Comparison of ENCODE assay signal across 14 cellular contexts in genomic region chr10:122115874-122116273, GRCh38.
DNase-seq lines count a peak whose midpoint lies in the region; ATAC-seq, FAIRE-seq and TF ChIP-seq lines count a peak whose summit lies in the region.
"Had no signal": no experiment of that assay in that cellular context is flagged by ENCODE, and none has a peak within 500 bp of the region (broad histone marks: within the 10 kb centered on the region; RNA-seq: fewer than 3 reads in every experiment).

No MANE protein-coding gene starts in this region.

- H3K27ac ChIP-seq in AG04450 (ENCODE audit: low read depth, low read length): peak overlapping the region; percentile 75
- H3K27ac ChIP-seq in Panc1 (ENCODE audit: low read length): peak overlapping the region; percentile 90
- peak overlapping the region; percentile 99 to 100 (median 100) for H3K27ac ChIP-seq in sigmoid colon

- TF ChIP-seq EP300 in sigmoid colon (IDR thresholded peaks at IDR 0.05): no peak

- intact Hi-C loops in Panc1 (cut with micrococcal nuclease; ENCODE audit: unreplicated experiment): loop anchor here (10.0 kb wide), 1 partner anchor 141 kb away; the partner anchor contains the start of gene NSMCE4A
- intact Hi-C loops in sigmoid colon (cut with DNase I): no loop called here

- FAIRE-seq in urothelium cell line (lab: Jason Lieb, UNC): no peak

- BruUV-seq in Panc1 (replicated peaks; lab: Mats Ljungman, UMichigan): no TSS peak

- H3K27me3 ChIP-seq in AG04450 (ENCODE audit: control insufficient read depth, insufficient read depth, low read length): no peaks in the 10 kb centered on the region
- H3K27me3 ChIP-seq in Panc1 (ENCODE audit: control insufficient read depth, insufficient read depth, low read length): no peaks in the 10 kb centered on the region
- no peaks in the 10 kb centered on the region for H3K27me3 ChIP-seq in sigmoid colon

- POLR2A ChIA-PET in AG04450 (lab: Yijun Ruan, JAX) (interaction anchor here (0.6 to 1.2 kb wide), 2 partner anchors 12 to 52 kb away, joined by 4 to 5 read pairs; no protein-coding TSS in a partner anchor), Panc1 (lab: Charles Lee) (no interaction called here), HEK293T (lab: Yijun Ruan, JAX) (no interaction called here)

- peaks cover 65% of the 10 kb centered on the region for H3K4me1 ChIP-seq in Panc1 (ENCODE audit: control insufficient read depth, insufficient read depth, low read length)
- peaks cover 0 to 71% (median 53%) of the 10 kb centered on the region in 4 donors for H3K4me1 ChIP-seq in sigmoid colon

- TF ChIP-seq POLR2A in sigmoid colon (IDR thresholded peaks at IDR 0.05): no peak

- CTCF ChIA-PET in AG04450 (lab: Charles Lee) (interaction anchor here (1.4 to 3.3 kb wide), 2 partner anchors 26 to 64 kb away, joined by 4 to 12 read pairs; no protein-coding TSS in a partner anchor), Panc1 (lab: Charles Lee) (interaction anchor here (0.6 to 1.1 kb wide), 2 partner anchors 26 to 127 kb away, joined by 4 to 9 read pairs; partner anchors contain the start of gene TACC2), HEK293T (lab: Yijun Ruan, JAX) (no interaction called here)

- no peak overlapping the region for H3K4me3 ChIP-seq in AG04450 (ENCODE audit: low read depth, low read length)
- H3K4me3 ChIP-seq in Panc1 (ENCODE audit: low read depth in 2 of 2, low read length in 2 of 2): peak overlapping the region; percentile 67 to 97
- no peak overlapping the region for H3K4me3 ChIP-seq in fibroblast of villous mesenchyme (ENCODE audit: low read depth, low read length)
- H3K4me3 ChIP-seq in sigmoid colon: no peak overlapping the region

- TF ChIP-seq CTCF in AG04450 (IDR thresholded peaks at IDR 0.05; ENCODE audit: low read depth, low read length) (no peak), Panc1 (IDR thresholded peaks at IDR 0.05) (no peak), fibroblast of villous mesenchyme (IDR thresholded peaks at IDR 0.05; ENCODE audit: insufficient read depth, low read depth, low read length) (no peak), sigmoid colon (IDR thresholded peaks at IDR 0.05) (no peak)

- in situ Hi-C loops in Panc1 (cut with HindIII; ENCODE audit: low pct_unique_long_range_greater_than_20kb, low sequenced_read_pairs): no loop called here

- H3K36me3 ChIP-seq in Panc1 (ENCODE audit: control insufficient read depth, insufficient read depth, low read length): no peaks in the 10 kb centered on the region
- peaks cover 0 to 1% (median 0%) of the 10 kb centered on the region in 4 donors for H3K36me3 ChIP-seq in sigmoid colon

- no peak for ATAC-seq in Panc1
- ATAC-seq in HG02759 (IDR thresholded peaks at IDR 0.05; ENCODE audit: unreplicated experiment): no peak
- ATAC-seq: activated naive CD8-positive, alpha-beta T cell treated with anti-CD3 and anti-CD28 coated beads, Interleukin-2, amount 50 U/mL, for 24 hours; stimulated activated naive B cell treated with anti-CD40 and anti-IgM and Interleukin-4, amounts not matched to agents 10 μg/mL and 1 μg/mL and 100 μg/mL, for 72 hours had no signal

- DNase-seq in AG04450 (ENCODE audit: low read depth, low spot score) (no peak), Panc1 (ENCODE audit: low read depth, low spot score) (no peak), fibroblast of villous mesenchyme (ENCODE audit: low read depth) (peak; percentile 37), sigmoid colon (no peak), T1000 (lab: John Stamatoyannopoulos, UW) (no peak), HEK293T (ENCODE audit: extremely low spot score) (no peak), urothelium cell line (ENCODE audit: low spot score) (no peak)
- DNase-seq: activated naive CD8-positive, alpha-beta T cell treated with anti-CD3 and anti-CD28 coated beads, Interleukin-2, amount 50 U/mL, for 24 hours; effector memory CD4-positive, alpha-beta T cell; NCI-H187 treated with DMSO at 0.1 percent for 48 hours; NCI-H524; stimulated activated naive B cell treated with anti-CD40 and anti-IgM and Interleukin-4, amounts not matched to agents 10 μg/mL and 1 μg/mL and 100 μg/mL, for 72 hours; T-helper 2 cell had no signal

- WGBS in sigmoid colon, 2 donors: 67 to 77% methylated on average over 4 of the region's 4 CpGs

- H3K9me3 ChIP-seq in AG04450 (ENCODE audit: control insufficient read depth, insufficient read depth, low read length): peaks cover 5% of the 10 kb centered on the region; the same call in 1 of the 2 replicates
- H3K9me3 ChIP-seq in Panc1 (ENCODE audit: control insufficient read depth, insufficient read depth, low read depth, low read length): no peaks in the 10 kb centered on the region; the same call in 1 of the 2 replicates
- no peaks in the 10 kb centered on the region for H3K9me3 ChIP-seq in sigmoid colon

TF ChIP-seq in HEK293T, 16 proteins besides CTCF, POLR2A, EP300 and RAD21:
- no peak for TF ChIP-seq ARNT (IDR thresholded peaks at IDR 0.05)
- TF ChIP-seq LEF1 (IDR thresholded peaks at IDR 0.05; ENCODE audit: borderline replicate concordance): no peak
- TF ChIP-seq, protein P1, sequence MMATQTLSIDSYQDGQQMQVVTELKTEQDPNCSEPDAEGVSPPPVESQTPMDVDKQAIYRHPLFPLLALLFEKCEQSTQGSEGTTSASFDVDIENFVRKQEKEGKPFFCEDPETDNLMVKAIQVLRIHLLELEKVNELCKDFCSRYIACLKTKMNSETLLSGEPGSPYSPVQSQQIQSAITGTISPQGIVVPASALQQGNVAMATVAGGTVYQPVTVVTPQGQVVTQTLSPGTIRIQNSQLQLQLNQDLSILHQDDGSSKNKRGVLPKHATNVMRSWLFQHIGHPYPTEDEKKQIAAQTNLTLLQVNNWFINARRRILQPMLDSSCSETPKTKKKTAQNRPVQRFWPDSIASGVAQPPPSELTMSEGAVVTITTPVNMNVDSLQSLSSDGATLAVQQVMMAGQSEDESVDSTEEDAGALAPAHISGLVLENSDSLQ (IDR thresholded peaks at IDR 0.05): no peak
- TF ChIP-seq FOXA1 (IDR thresholded peaks at IDR 0.05): no peak
- TF ChIP-seq CTBP1 (IDR thresholded peaks at IDR 0.05; ENCODE audit: borderline replicate concordance): no peak
- TF ChIP-seq NFRKB (IDR thresholded peaks at IDR 0.05): no peak
- TF ChIP-seq SP1 (IDR thresholded peaks at IDR 0.05): no peak
- no peak for TF ChIP-seq ELF4 (IDR thresholded peaks at IDR 0.05)
- no peak for TF ChIP-seq HDGF (IDR thresholded peaks at IDR 0.05; ENCODE audit: borderline replicate concordance)
- TF ChIP-seq FOXK2 (IDR thresholded peaks at IDR 0.05): no peak
- TF ChIP-seq FOXM1 (IDR thresholded peaks at IDR 0.05; ENCODE audit: borderline replicate concordance): no peak
TF ChIP-seq in HEK293T: peak in this region for 0.

Comparison
In these comparisons a context has a peak if more than half of its experiments do, and no peak if none do; other contexts are left out.
1. H3K4me3 ChIP-seq: peak in Panc1 (2 of 2); none in AG04450 (single experiment), fibroblast of villous mesenchyme (single experiment) and sigmoid colon (0 of 4).
2. Peak in every context shown above with its lines, with median percentiles within 50 percentile points of each other: H3K27ac ChIP-seq.